In the genomic region with DNA sequence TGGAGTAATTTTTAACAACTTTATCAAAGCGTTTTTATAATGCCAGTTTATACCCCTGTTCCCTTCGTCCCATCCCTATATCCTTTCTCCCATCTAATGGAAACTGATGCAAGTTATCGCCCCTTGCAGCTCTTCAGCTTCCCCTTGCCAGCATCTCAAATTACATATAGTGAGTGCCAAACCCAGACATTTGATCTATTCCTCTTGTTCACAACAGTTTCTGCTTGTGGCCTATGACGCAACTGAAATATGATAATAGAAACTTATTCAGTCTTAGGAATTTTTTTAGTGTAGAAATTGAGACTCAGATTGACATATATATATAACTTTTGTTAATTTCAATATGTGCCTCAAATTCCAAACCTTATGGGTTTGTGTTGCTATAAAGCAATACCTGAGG, we compare ENCODE assay signal across 22 cellular contexts.
DNase-seq lines count a peak whose midpoint lies in the region; ATAC-seq, FAIRE-seq and TF ChIP-seq lines count a peak whose summit lies in the region.
"Had no signal": no experiment of that assay in that cellular context is flagged by ENCODE, and none has a peak within 500 bp of the region (broad histone marks: within the 10 kb centered on the region; RNA-seq: fewer than 3 reads in every experiment).

No MANE protein-coding gene starts in this region.

- DNase-seq in HFF-Myc (ENCODE audit: extremely low read depth, low read depth) (peak; percentile 10), NCI-H2171 (lab: John Stamatoyannopoulos, UW) (peak; percentile 80), bronchial epithelial cell (ENCODE audit: low read depth) (peak; percentile 48), non-pigmented ciliary epithelial cell (ENCODE audit: low read depth) (peak; percentile 17), cerebellum (ENCODE audit: low spot score) (no peak), NCI-H1694 treated with DMSO at 0.1 percent for 48 hours (lab: John Stamatoyannopoulos, UW) (no peak)
- DNase-seq in activated naive CD4-positive, alpha-beta T cell treated with anti-CD3 and anti-CD28 coated beads, Interleukin-2, amount 50 U/mL, for 72 hours (ENCODE audit: low spot score in 2 of 2), result no peak
- DNase-seq: activated CD4-positive, CD25-positive, alpha-beta regulatory T cell; anterior cingulate cortex; heart right ventricle; mesendoderm; nephron progenitor cell; SHP77; stimulated activated naive CD4-positive, alpha-beta T cell; T-helper 2 cell; transverse colon had no signal

- peaks cover 0 to 3% of the 10 kb centered on the region in 2 donors for H3K9me3 Mint-ChIP-seq in activated naive CD4-positive, alpha-beta T cell treated with anti-CD3 and anti-CD28 coated beads, Interleukin-2, amount 50 U/mL, for 72 hours
- H3K9me3 Mint-ChIP-seq: nephron progenitor cell had no signal

- no peaks in the 10 kb centered on the region for H3K27me3 ChIP-seq in bronchial epithelial cell (ENCODE audit: control insufficient read depth, insufficient read depth, low read length)
- H3K27me3 ChIP-seq: heart right ventricle, transverse colon had no signal

- no peak for ATAC-seq in GM18502 (IDR thresholded peaks at IDR 0.05; ENCODE audit: poor library complexity, unreplicated experiment)
- no peak for ATAC-seq in activated naive CD4-positive, alpha-beta T cell treated with anti-CD3 and anti-CD28 coated beads, Interleukin-2, amount 50 U/mL, for 72 hours
- ATAC-seq: heart right ventricle had no signal

- H3K36me3 Mint-ChIP-seq in activated naive CD4-positive, alpha-beta T cell treated with anti-CD3 and anti-CD28 coated beads, Interleukin-2, amount 50 U/mL, for 72 hours, result no peaks in the 10 kb centered on the region
- H3K36me3 Mint-ChIP-seq: CD14-positive monocyte had no signal

- no peak overlapping the region for H3K27ac Mint-ChIP-seq in activated naive CD4-positive, alpha-beta T cell treated with anti-CD3 and anti-CD28 coated beads, Interleukin-2, amount 50 U/mL, for 72 hours
- H3K27ac Mint-ChIP-seq: nephron progenitor cell had no signal

- FAIRE-seq in bronchial epithelial cell (lab: Jason Lieb, UNC), result no peak
- FAIRE-seq: endothelial cell of umbilical vein, H1, keratinocyte had no signal

- no peaks in the 10 kb centered on the region for H3K36me3 ChIP-seq in bronchial epithelial cell (ENCODE audit: control insufficient read depth, insufficient read depth, low read length)
- H3K36me3 ChIP-seq: heart right ventricle, transverse colon had no signal

- no peak overlapping the region for H3K4me3 ChIP-seq in HFF-Myc (replicated peaks; ENCODE audit: low read depth, low read length)
- no peak overlapping the region for H3K4me3 ChIP-seq in bronchial epithelial cell (ENCODE audit: low read depth, low read length)
- H3K4me3 ChIP-seq: coronary artery, heart right ventricle, transverse colon had no signal

- no peak for TF ChIP-seq CTCF in HFF-Myc (IDR thresholded peaks at IDR 0.05; ENCODE audit: low read depth, low read length, missing control alignments)
- no peak for TF ChIP-seq CTCF in bronchial epithelial cell (IDR thresholded peaks at IDR 0.05; ENCODE audit: insufficient read depth, low read length, severe bottlenecking)

Comparison
In these comparisons a context has a peak if more than half of its experiments do, and no peak if none do; other contexts are left out.
1. DNase-seq: peak in HFF-Myc (single experiment), NCI-H2171 (single experiment), bronchial epithelial cell (single experiment) and non-pigmented ciliary epithelial cell (single experiment); none in cerebellum (single experiment), NCI-H1694 treated with DMSO at 0.1 percent for 48 hours (single experiment) and activated naive CD4-positive, alpha-beta T cell treated with anti-CD3 and anti-CD28 coated beads, Interleukin-2, amount 50 U/mL, for 72 hours (0 of 2).